ENCODE assay signal across 8 cellular contexts in the genomic region with DNA sequence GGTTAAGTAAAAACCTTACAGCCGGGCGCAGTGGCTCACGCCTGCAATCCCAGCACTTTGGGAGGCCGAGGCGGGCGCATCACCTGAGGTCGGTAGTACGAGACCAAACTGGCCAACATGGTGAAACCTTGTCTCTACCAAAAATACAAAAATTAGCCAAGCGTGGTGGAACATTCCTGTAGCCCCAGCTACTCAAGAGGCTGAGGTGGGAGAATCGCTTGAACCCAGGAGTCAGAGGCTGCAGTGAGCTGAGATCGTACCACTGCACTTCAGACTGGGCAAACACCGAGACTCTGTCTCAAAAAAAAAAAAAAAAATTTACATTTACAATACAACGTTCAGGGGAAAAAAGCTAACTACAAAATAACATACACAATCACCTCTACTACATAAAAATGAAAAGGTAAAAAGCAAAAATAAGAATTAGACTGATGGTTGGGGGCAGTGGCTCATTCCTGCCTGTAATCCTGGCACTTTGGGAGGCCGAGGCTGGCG. TPM values are rescaled to one million over a fixed set of nuclear protein-coding genes. Genes with fewer than 3 reads are reported as not detected.
DNase-seq lines count a peak whose midpoint lies in the region; ATAC-seq and TF ChIP-seq lines count a peak whose summit lies in the region.
"Not testable (repeated sequence)": the region's sequence is repeated elsewhere in the genome, so short reads cannot be mapped to it uniquely, and the experiment has no call there.

No MANE protein-coding gene starts in this region.

- POLR2A ChIA-PET in HEK293 (lab: Yijun Ruan, JAX); RWPE1 (lab: Yijun Ruan, JAX; ENCODE audit: low non-redundant PET): not testable (repeated sequence)

- DNase-seq in CD14-positive monocyte (ENCODE audit: low spot score) = peak; percentile 3
- not testable (repeated sequence) for DNase-seq in RWPE1 (ENCODE audit: low spot score); activated T-helper 1 cell treated with anti-CD3 and anti-CD28 coated beads, Interleukin-12 subunit alpha, Interleukin-12 subunit beta, Interleukin-2, Interleukin-4 antibody, amounts not matched to agents 30 ng/mL and 10 ng/mL and 1 ng/mL, durations not matched to agents 14 hours and 24 hours and 36 hours (ENCODE audit: low spot score); central memory CD8-positive, alpha-beta T cell (ENCODE audit: low spot score in 2 of 2); hepatocyte (ENCODE audit: low spot score); osteoblast (ENCODE audit: insufficient read length, low spot score, missing footprints)
- peak; percentile 16 to 26 for DNase-seq in thyroid gland

- intact Hi-C loops in CD14-positive monocyte (cut with micrococcal nuclease) = loop anchor here in 1 of 2 donors (5.0 kb wide), 1 partner anchor 92 kb away; a partner anchor contains a TSS
- intact Hi-C loops in activated T-helper 1 cell treated with anti-CD3 and anti-CD28 coated beads, Interleukin-12 subunit alpha, Interleukin-12 subunit beta, Interleukin-2, Interleukin-4 antibody, amounts not matched to agents 30 ng/mL and 10 ng/mL and 1 ng/mL, durations not matched to agents 14 hours and 24 hours and 36 hours (cut with micrococcal nuclease) = loop anchor here (5.0 kb wide), 3 partner anchors 63 to 532 kb away; a partner anchor contains a TSS
- intact Hi-C loops in thyroid gland (cut with DNase I) = not testable (repeated sequence)

- H3K27ac Mint-ChIP-seq in CD14-positive monocyte = peak overlapping the region in 2 of 7 donors; percentile 20 to 37
- H3K27ac Mint-ChIP-seq in activated T-helper 1 cell treated with anti-CD3 and anti-CD28 coated beads, Interleukin-12 subunit alpha, Interleukin-12 subunit beta, Interleukin-2, Interleukin-4 antibody, amounts not matched to agents 30 ng/mL and 10 ng/mL and 1 ng/mL, durations not matched to agents 14 hours and 24 hours and 36 hours = not testable (repeated sequence)
- H3K27ac Mint-ChIP-seq in central memory CD8-positive, alpha-beta T cell (ENCODE audit: low read depth) = peak overlapping the region; percentile 79

- not testable (repeated sequence) for H3K27me3 Mint-ChIP-seq in CD14-positive monocyte (ENCODE audit: low read depth in 3 of 3); activated T-helper 1 cell treated with anti-CD3 and anti-CD28 coated beads, Interleukin-12 subunit alpha, Interleukin-12 subunit beta, Interleukin-2, Interleukin-4 antibody, amounts not matched to agents 30 ng/mL and 10 ng/mL and 1 ng/mL, durations not matched to agents 14 hours and 24 hours and 36 hours (ENCODE audit: insufficient read depth); central memory CD8-positive, alpha-beta T cell

- H3K9me3 ChIP-seq in HEK293 (ENCODE audit: control insufficient read depth, insufficient read depth, low read depth, low read length); hepatocyte (ENCODE audit: low read depth); osteoblast (ENCODE audit: low read depth, low read length); thyroid gland: not testable (repeated sequence)

- TF ChIP-seq CTCF in CD14-positive monocyte (IDR thresholded peaks at IDR 0.05); HEK293 (tag by site-specific recombination; IDR thresholded peaks at IDR 0.05); RWPE1 (conservative IDR thresholded peaks at IDR 0.05; ENCODE audit: low read depth); hepatocyte (IDR thresholded peaks at IDR 0.05; ENCODE audit: poor library complexity); osteoblast (IDR thresholded peaks at IDR 0.05; ENCODE audit: extremely low read depth, low read depth, low read length); thyroid gland (IDR thresholded peaks at IDR 0.05): not testable (repeated sequence)

- H3K4me1 ChIP-seq in HEK293 (ENCODE audit: control insufficient read depth, insufficient read depth, low read length) = peaks cover 22% of the 10 kb centered on the region; the same call in 1 of the 2 replicates
- peaks cover 36% of the 10 kb centered on the region for H3K4me1 ChIP-seq in hepatocyte (ENCODE audit: insufficient read depth)
- H3K4me1 ChIP-seq in osteoblast (ENCODE audit: insufficient read depth, low read length) = peaks cover 30% of the 10 kb centered on the region
- peaks cover 43 to 56% of the 10 kb centered on the region in 2 donors for H3K4me1 ChIP-seq in thyroid gland

- H3K4me2 ChIP-seq in hepatocyte (peak overlapping the region; percentile 86), osteoblast (ENCODE audit: insufficient read depth, low read length) (peak overlapping the region; percentile 94)

- H4K20me1 ChIP-seq in hepatocyte (ENCODE audit: insufficient read depth, poor library complexity, severe bottlenecking) = peaks cover 75% of the 10 kb centered on the region
- H4K20me1 ChIP-seq in osteoblast (ENCODE audit: insufficient read depth, low read length) = peaks cover 71% of the 10 kb centered on the region

- not testable (repeated sequence) for H3K9me2 ChIP-seq in hepatocyte (replicated peaks; ENCODE audit: insufficient read depth)

- CTCF ChIA-PET in HEK293 (lab: Yijun Ruan, JAX) = interaction anchor here (0.6 to 0.7 kb wide), 2 partner anchors 26 to 749 kb away, joined by 3 read pairs; a partner anchor contains a TSS
- CTCF ChIA-PET in RWPE1 (lab: Yijun Ruan, JAX) = not testable (repeated sequence)

- H3K4me3 Mint-ChIP-seq in CD14-positive monocyte; central memory CD8-positive, alpha-beta T cell: not testable (repeated sequence)
- H3K4me3 Mint-ChIP-seq in activated T-helper 1 cell treated with anti-CD3 and anti-CD28 coated beads, Interleukin-12 subunit alpha, Interleukin-12 subunit beta, Interleukin-2, Interleukin-4 antibody, amounts not matched to agents 30 ng/mL and 10 ng/mL and 1 ng/mL, durations not matched to agents 14 hours and 24 hours and 36 hours = peak overlapping the region; percentile 19

- TF ChIP-seq POLR2A in thyroid gland (IDR thresholded peaks at IDR 0.05) = not testable (repeated sequence)

- H3K79me2 ChIP-seq in hepatocyte = peaks cover 81% of the 10 kb centered on the region
- peaks cover 88% of the 10 kb centered on the region for H3K79me2 ChIP-seq in osteoblast (ENCODE audit: insufficient read depth, low read length)

- not testable (repeated sequence) for H3K27me3 ChIP-seq in hepatocyte; osteoblast (ENCODE audit: insufficient read depth, low read length); thyroid gland

- H3K36me3 Mint-ChIP-seq in CD14-positive monocyte; activated T-helper 1 cell treated with anti-CD3 and anti-CD28 coated beads, Interleukin-12 subunit alpha, Interleukin-12 subunit beta, Interleukin-2, Interleukin-4 antibody, amounts not matched to agents 30 ng/mL and 10 ng/mL and 1 ng/mL, durations not matched to agents 14 hours and 24 hours and 36 hours (ENCODE audit: low read depth): not testable (repeated sequence)
- peaks cover 22% of the 10 kb centered on the region for H3K36me3 Mint-ChIP-seq in central memory CD8-positive, alpha-beta T cell (ENCODE audit: insufficient read depth)

- not testable (repeated sequence) for ATAC-seq in central memory CD8-positive, alpha-beta T cell (replicated peaks; ENCODE audit: extremely low read depth, poor library complexity, severe bottlenecking)

- H3K9me3 Mint-ChIP-seq in CD14-positive monocyte; activated T-helper 1 cell treated with anti-CD3 and anti-CD28 coated beads, Interleukin-12 subunit alpha, Interleukin-12 subunit beta, Interleukin-2, Interleukin-4 antibody, amounts not matched to agents 30 ng/mL and 10 ng/mL and 1 ng/mL, durations not matched to agents 14 hours and 24 hours and 36 hours; central memory CD8-positive, alpha-beta T cell: not testable (repeated sequence)

- not testable (repeated sequence) for H3K36me3 ChIP-seq in HEK293 (ENCODE audit: control insufficient read depth in 2 of 2, insufficient read depth in 1 of 2, low read length in 2 of 2); hepatocyte (replicated peaks; ENCODE audit: insufficient read depth, low read depth); osteoblast (ENCODE audit: insufficient read depth, low read length); thyroid gland

- not testable (repeated sequence) for H2AFZ ChIP-seq in hepatocyte; osteoblast (ENCODE audit: low read length)

- H3K4me1 Mint-ChIP-seq in CD14-positive monocyte = peaks cover 31% of the 10 kb centered on the region
- peaks cover 37% of the 10 kb centered on the region for H3K4me1 Mint-ChIP-seq in activated T-helper 1 cell treated with anti-CD3 and anti-CD28 coated beads, Interleukin-12 subunit alpha, Interleukin-12 subunit beta, Interleukin-2, Interleukin-4 antibody, amounts not matched to agents 30 ng/mL and 10 ng/mL and 1 ng/mL, durations not matched to agents 14 hours and 24 hours and 36 hours (ENCODE audit: low read depth)
- peaks cover 47% of the 10 kb centered on the region for H3K4me1 Mint-ChIP-seq in central memory CD8-positive, alpha-beta T cell

- not testable (repeated sequence) for H3K27ac ChIP-seq in HEK293 (ENCODE audit: extremely low read depth, low read depth, low read length)
- peak overlapping the region; percentile 43 for H3K27ac ChIP-seq in RWPE1
- peak overlapping the region; percentile 96 for H3K27ac ChIP-seq in hepatocyte
- peak overlapping the region; percentile 66 for H3K27ac ChIP-seq in osteoblast (ENCODE audit: low read depth, low read length)
- H3K27ac ChIP-seq in thyroid gland = peak overlapping the region in 1 of 3 donors; percentile 33

- WGBS in hepatocyte (ENCODE audit: low lambda C conversion rate, missing lambda C conversion rate) = 85% methylated on average over 15 of the region's 15 CpGs
- 70 to 74% methylated on average over 15 of the region's 15 CpGs for WGBS in thyroid gland, 2 donors

- H3K4me3 ChIP-seq in HEK293 (ENCODE audit: low read depth, low read length); hepatocyte; thyroid gland (replicated peaks in 1 of 3): not testable (repeated sequence)
- H3K4me3 ChIP-seq in osteoblast (ENCODE audit: insufficient read depth, low read length) = peak overlapping the region; percentile 95

RNA-seq across cellular contexts. Expression of a gene that starts 3.7 kb away (rescaled TPM):
- polyA plus RNA-seq in CD14-positive monocyte (10 to 100 TPM in 1 of 2 donors, 1 to 10 TPM in 1; 4.3 to 11.9 TPM), hepatocyte (47.9 and 57.8 TPM in 2 replicates)
- 54.4 and 56.5 TPM in 2 replicates for total RNA-seq in activated T-helper 1 cell treated with anti-CD3 and anti-CD28 coated beads, Interleukin-12 subunit alpha, Interleukin-12 subunit beta, Interleukin-2, Interleukin-4 antibody, amounts not matched to agents 30 ng/mL and 10 ng/mL and 1 ng/mL, durations not matched to agents 14 hours and 24 hours and 36 hours
- total RNA-seq in hepatocyte (30.4 and 36.9 TPM in 2 replicates), osteoblast (39.4 and 51.9 TPM in 2 replicates), thyroid gland (100 to 1,000 TPM in 1 of 4 donors, 10 to 100 TPM in 3; 63.1 to 102 (median 63.8) TPM)
